Comparison of ENCODE assay signal across 1 cellular context in the genomic region with DNA sequence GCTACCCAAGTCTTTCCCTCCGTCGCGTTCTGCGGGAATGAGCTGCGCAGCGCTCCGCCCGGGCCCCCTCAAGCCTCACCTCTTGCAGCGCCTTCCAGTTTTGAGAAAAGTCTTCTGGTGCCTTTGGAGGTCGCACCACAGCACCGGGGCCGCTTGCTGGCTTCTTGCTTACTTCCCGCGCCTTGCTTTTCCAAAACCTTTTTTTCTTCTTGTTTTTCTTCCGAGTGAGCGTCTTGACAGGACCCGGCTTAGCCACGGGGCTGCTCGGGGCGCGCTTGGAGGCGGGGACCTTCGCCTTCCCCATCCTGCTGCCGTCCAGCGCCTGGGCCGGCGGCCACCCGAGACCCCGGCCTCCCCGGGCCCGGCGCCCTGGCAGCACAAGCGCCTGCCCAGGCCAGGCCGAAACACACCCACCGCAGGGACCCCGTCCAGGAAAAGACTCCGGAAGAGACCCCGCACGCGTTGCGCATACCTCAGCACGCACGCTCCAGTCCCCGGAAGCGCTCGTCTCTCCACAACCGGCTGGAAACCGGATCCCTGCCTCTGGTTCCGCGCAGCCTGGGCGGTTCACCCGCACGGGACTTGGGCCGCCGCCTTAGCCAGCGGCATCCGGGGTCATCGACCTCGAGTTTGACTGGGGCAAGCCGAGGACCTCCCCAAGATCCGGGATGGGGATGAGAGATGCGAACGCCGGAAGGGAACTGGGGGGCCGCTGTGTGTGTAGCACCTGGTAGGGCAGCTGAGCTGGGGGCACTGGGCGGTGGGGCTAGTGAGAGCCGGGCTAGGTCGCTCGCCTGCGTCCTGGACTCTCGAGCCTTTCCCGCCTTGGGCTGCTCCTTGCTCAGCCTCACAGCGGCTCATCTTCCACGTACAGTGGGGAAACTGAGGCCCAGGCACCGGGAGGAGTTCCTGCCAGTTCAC.
TF ChIP-seq lines count a peak whose summit lies in the region.

A gene with protein sequence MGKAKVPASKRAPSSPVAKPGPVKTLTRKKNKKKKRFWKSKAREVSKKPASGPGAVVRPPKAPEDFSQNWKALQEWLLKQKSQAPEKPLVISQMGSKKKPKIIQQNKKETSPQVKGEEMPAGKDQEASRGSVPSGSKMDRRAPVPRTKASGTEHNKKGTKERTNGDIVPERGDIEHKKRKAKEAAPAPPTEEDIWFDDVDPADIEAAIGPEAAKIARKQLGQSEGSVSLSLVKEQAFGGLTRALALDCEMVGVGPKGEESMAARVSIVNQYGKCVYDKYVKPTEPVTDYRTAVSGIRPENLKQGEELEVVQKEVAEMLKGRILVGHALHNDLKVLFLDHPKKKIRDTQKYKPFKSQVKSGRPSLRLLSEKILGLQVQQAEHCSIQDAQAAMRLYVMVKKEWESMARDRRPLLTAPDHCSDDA (minus strand): TSS at position 470 of the 921 bp plus-strand sequence. CDS start 166 bp downstream, at position 304.

TF ChIP-seq in K562, 482 proteins besides CTCF, POLR2A, EP300 and RAD21 (continued from another document and continues in another):
- peak; percentile 95 for TF ChIP-seq PHF8 (IDR thresholded peaks at IDR 0.05; ENCODE audit: borderline replicate concordance, low read length)
- peak; percentile 99 for TF ChIP-seq EP400 (IDR thresholded peaks at IDR 0.05)
- peak; percentile 95 for TF ChIP-seq RBFOX2 (IDR thresholded peaks at IDR 0.05; ENCODE audit: low read depth, low read length)
- no peak for TF ChIP-seq DPF2 (IDR thresholded peaks at IDR 0.05)
- peak; percentile 12; the same call in 1 of the 2 replicates for TF ChIP-seq EGR1 (conservative IDR thresholded peaks at IDR 0.05)
- TF ChIP-seq ZNF184 (CRISPR knock-in tag; IDR thresholded peaks at IDR 0.05), result no peak
- TF ChIP-seq, protein P1, sequence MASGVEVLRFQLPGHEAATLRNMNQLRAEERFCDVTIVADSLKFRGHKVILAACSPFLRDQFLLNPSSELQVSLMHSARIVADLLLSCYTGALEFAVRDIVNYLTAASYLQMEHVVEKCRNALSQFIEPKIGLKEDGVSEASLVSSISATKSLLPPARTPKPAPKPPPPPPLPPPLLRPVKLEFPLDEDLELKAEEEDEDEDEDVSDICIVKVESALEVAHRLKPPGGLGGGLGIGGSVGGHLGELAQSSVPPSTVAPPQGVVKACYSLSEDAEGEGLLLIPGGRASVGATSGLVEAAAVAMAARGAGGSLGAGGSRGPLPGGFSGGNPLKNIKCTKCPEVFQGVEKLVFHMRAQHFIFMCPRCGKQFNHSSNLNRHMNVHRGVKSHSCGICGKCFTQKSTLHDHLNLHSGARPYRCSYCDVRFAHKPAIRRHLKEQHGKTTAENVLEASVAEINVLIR (CRISPR knock-in tag; IDR thresholded peaks at IDR 0.05), result no peak
- TF ChIP-seq DACH1 (IDR thresholded peaks at IDR 0.05; ENCODE audit: partially characterized antibody), result peak; percentile 38
- TF ChIP-seq CCAR2 (IDR thresholded peaks at IDR 0.05; ENCODE audit: low read depth, low read length), result no peak
- TF ChIP-seq DIDO1 (tag; IDR thresholded peaks at IDR 0.05; ENCODE audit: low read depth), result peak; percentile 99
- no peak for TF ChIP-seq SMAD1 (IDR thresholded peaks at IDR 0.05; ENCODE audit: low read depth, low read length, partially characterized antibody)
- TF ChIP-seq ZNF24 (IDR thresholded peaks at IDR 0.05), result peak; percentile 53; the same call in 1 of the 2 replicates
- TF ChIP-seq, protein P2, sequence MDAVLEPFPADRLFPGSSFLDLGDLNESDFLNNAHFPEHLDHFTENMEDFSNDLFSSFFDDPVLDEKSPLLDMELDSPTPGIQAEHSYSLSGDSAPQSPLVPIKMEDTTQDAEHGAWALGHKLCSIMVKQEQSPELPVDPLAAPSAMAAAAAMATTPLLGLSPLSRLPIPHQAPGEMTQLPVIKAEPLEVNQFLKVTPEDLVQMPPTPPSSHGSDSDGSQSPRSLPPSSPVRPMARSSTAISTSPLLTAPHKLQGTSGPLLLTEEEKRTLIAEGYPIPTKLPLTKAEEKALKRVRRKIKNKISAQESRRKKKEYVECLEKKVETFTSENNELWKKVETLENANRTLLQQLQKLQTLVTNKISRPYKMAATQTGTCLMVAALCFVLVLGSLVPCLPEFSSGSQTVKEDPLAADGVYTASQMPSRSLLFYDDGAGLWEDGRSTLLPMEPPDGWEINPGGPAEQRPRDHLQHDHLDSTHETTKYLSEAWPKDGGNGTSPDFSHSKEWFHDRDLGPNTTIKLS (IDR thresholded peaks at IDR 0.05; ENCODE audit: borderline replicate concordance, low read depth), result peak; percentile 65; the same call in 1 of the 2 replicates
- 0 out of 2 replicates have a peak, but pooled peaks have one; percentile 76 for TF ChIP-seq RREB1 (CRISPR knock-in tag; IDR thresholded peaks at IDR 0.05)
- no peak for TF ChIP-seq IRF9 (tag; IDR thresholded peaks at IDR 0.05)
- no peak for TF ChIP-seq CEBPB (tag; IDR thresholded peaks at IDR 0.05)
- no peak; the same call in 1 of the 2 replicates for TF ChIP-seq ZBTB1 (CRISPR knock-in tag; IDR thresholded peaks at IDR 0.05; ENCODE audit: borderline replicate concordance, low read depth)
- no peak for TF ChIP-seq THRA (IDR thresholded peaks at IDR 0.05)
- TF ChIP-seq MBD2 (IDR thresholded peaks at IDR 0.05; ENCODE audit: borderline replicate concordance, low read depth), result peak; percentile 68; the same call in 1 of the 2 replicates
- no peak for TF ChIP-seq PATZ1 (CRISPR knock-in tag; IDR thresholded peaks at IDR 0.05; ENCODE audit: borderline replicate concordance)
- no peak for TF ChIP-seq SFPQ (IDR thresholded peaks at IDR 0.05; ENCODE audit: low read depth, low read length)
- no peak for TF ChIP-seq ZBTB8A (IDR thresholded peaks at IDR 0.05; ENCODE audit: partially characterized antibody)
- TF ChIP-seq ZNF41 (CRISPR knock-in tag; conservative IDR thresholded peaks at IDR 0.05), result 0 out of 2 replicates have a peak, but pooled peaks have one; percentile 13
- peak; percentile 54 for TF ChIP-seq ARID1B (IDR thresholded peaks at IDR 0.05)
- TF ChIP-seq ESRRB (CRISPR knock-in tag; IDR thresholded peaks at IDR 0.05; ENCODE audit: borderline replicate concordance), result no peak
- no peak for TF ChIP-seq NELFE (IDR thresholded peaks at IDR 0.05; ENCODE audit: insufficient read depth, insufficient read length)
- TF ChIP-seq ZNF76 (CRISPR knock-in tag; IDR thresholded peaks at IDR 0.05; ENCODE audit: borderline replicate concordance), result no peak
- TF ChIP-seq TGIF2 (CRISPR knock-in tag; IDR thresholded peaks at IDR 0.05), result no peak
- TF ChIP-seq GTF2F1 (IDR thresholded peaks at IDR 0.05; ENCODE audit: low read depth, low read length), result no peak; the same call in 1 of the 2 replicates
- TF ChIP-seq PYGO2 (tag; IDR thresholded peaks at IDR 0.05), result no peak
- no peak for TF ChIP-seq SP2 (IDR thresholded peaks at IDR 0.05; ENCODE audit: extremely low read depth, low read depth, low read length, poor library complexity, severe bottlenecking)
- no peak for TF ChIP-seq SLC30A9 (CRISPR knock-in tag; IDR thresholded peaks at IDR 0.05)
- no peak for TF ChIP-seq ZNF217 (CRISPR knock-in tag; IDR thresholded peaks at IDR 0.05)
- peak; percentile 93 for TF ChIP-seq TOE1 (IDR thresholded peaks at IDR 0.05; ENCODE audit: borderline replicate concordance)
- no peak for TF ChIP-seq TOE1 (CRISPR knock-in tag; IDR thresholded peaks at IDR 0.05; ENCODE audit: borderline replicate concordance, low read depth)
- no peak for TF ChIP-seq CBX8 (IDR thresholded peaks at IDR 0.05; ENCODE audit: borderline replicate concordance, extremely low read depth, low read depth, low read length, poor library complexity, severe bottlenecking)
- TF ChIP-seq ZNF583 (CRISPR knock-in tag; IDR thresholded peaks at IDR 0.05), result 0 out of 2 replicates have a peak, but pooled peaks have one; percentile 32
- TF ChIP-seq, protein P3, sequence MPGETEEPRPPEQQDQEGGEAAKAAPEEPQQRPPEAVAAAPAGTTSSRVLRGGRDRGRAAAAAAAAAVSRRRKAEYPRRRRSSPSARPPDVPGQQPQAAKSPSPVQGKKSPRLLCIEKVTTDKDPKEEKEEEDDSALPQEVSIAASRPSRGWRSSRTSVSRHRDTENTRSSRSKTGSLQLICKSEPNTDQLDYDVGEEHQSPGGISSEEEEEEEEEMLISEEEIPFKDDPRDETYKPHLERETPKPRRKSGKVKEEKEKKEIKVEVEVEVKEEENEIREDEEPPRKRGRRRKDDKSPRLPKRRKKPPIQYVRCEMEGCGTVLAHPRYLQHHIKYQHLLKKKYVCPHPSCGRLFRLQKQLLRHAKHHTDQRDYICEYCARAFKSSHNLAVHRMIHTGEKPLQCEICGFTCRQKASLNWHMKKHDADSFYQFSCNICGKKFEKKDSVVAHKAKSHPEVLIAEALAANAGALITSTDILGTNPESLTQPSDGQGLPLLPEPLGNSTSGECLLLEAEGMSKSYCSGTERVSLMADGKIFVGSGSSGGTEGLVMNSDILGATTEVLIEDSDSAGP (CRISPR knock-in tag; IDR thresholded peaks at IDR 0.05), result no peak
- no peak; the same call in 1 of the 2 replicates for TF ChIP-seq FOXP1 (CRISPR knock-in tag; IDR thresholded peaks at IDR 0.05)
